ENCODE assay signal across 2 cellular contexts in genomic region chr7:107694395-107694794, GRCh38.
TF ChIP-seq lines count a peak whose summit lies in the region.

No MANE protein-coding gene starts in this region.

TF ChIP-seq in K562, 482 proteins besides CTCF, POLR2A, EP300 and RAD21:
- TF ChIP-seq CEBPB (tag; IDR thresholded peaks at IDR 0.05) (peak; percentile 50; the same call in 1 of the 2 replicates), ZFX (CRISPR knock-in tag; IDR thresholded peaks at IDR 0.05) (no peak), EGR1 (conservative IDR thresholded peaks at IDR 0.05) (no peak), CEBPG (CRISPR knock-in tag; IDR thresholded peaks at IDR 0.05) (no peak), CEBPG (tag; conservative IDR thresholded peaks at IDR 0.05 in 1 of 2, IDR thresholded peaks at IDR 0.05 in 1 of 2) (peak in 1 of 2 experiments; percentile 41; a peak in 1 of 4 replicates)

TF ChIP-seq in HepG2, 621 proteins besides CTCF, POLR2A, EP300 and RAD21:
- TF ChIP-seq RNF219 (CRISPR knock-in tag; IDR thresholded peaks at IDR 0.05) (no peak), FOXJ3 (CRISPR knock-in tag; IDR thresholded peaks at IDR 0.05; ENCODE audit: borderline replicate concordance) (no peak), FOXM1 (CRISPR knock-in tag; IDR thresholded peaks at IDR 0.05) (no peak), ZNF451 (CRISPR knock-in tag; IDR thresholded peaks at IDR 0.05) (no peak), ZEB1 (IDR thresholded peaks at IDR 0.05; ENCODE audit: insufficient replicate concordance, low read depth) (no peak), TRIM24 (CRISPR knock-in tag; IDR thresholded peaks at IDR 0.05) (no peak), SIN3A (IDR thresholded peaks at IDR 0.05; ENCODE audit: borderline replicate concordance, low read depth, low read length) (no peak), KLF12 (CRISPR knock-in tag; IDR thresholded peaks at IDR 0.05; ENCODE audit: borderline replicate concordance) (no peak), MXD4 (CRISPR knock-in tag; IDR thresholded peaks at IDR 0.05) (no peak), ZNF446 (CRISPR knock-in tag; IDR thresholded peaks at IDR 0.05) (no peak), ZNF382 (CRISPR knock-in tag; IDR thresholded peaks at IDR 0.05; ENCODE audit: borderline replicate concordance) (no peak), RFXAP (CRISPR knock-in tag; IDR thresholded peaks at IDR 0.05; ENCODE audit: borderline replicate concordance) (no peak), ZNF441 (CRISPR knock-in tag; IDR thresholded peaks at IDR 0.05; ENCODE audit: borderline replicate concordance) (no peak), ZFP36L2 (CRISPR knock-in tag; IDR thresholded peaks at IDR 0.05) (no peak), TFDP1 (CRISPR knock-in tag; IDR thresholded peaks at IDR 0.05; ENCODE audit: borderline replicate concordance) (no peak), ZNF616 (CRISPR knock-in tag; IDR thresholded peaks at IDR 0.05; ENCODE audit: low read depth) (no peak)
- TF ChIP-seq, protein P1, sequence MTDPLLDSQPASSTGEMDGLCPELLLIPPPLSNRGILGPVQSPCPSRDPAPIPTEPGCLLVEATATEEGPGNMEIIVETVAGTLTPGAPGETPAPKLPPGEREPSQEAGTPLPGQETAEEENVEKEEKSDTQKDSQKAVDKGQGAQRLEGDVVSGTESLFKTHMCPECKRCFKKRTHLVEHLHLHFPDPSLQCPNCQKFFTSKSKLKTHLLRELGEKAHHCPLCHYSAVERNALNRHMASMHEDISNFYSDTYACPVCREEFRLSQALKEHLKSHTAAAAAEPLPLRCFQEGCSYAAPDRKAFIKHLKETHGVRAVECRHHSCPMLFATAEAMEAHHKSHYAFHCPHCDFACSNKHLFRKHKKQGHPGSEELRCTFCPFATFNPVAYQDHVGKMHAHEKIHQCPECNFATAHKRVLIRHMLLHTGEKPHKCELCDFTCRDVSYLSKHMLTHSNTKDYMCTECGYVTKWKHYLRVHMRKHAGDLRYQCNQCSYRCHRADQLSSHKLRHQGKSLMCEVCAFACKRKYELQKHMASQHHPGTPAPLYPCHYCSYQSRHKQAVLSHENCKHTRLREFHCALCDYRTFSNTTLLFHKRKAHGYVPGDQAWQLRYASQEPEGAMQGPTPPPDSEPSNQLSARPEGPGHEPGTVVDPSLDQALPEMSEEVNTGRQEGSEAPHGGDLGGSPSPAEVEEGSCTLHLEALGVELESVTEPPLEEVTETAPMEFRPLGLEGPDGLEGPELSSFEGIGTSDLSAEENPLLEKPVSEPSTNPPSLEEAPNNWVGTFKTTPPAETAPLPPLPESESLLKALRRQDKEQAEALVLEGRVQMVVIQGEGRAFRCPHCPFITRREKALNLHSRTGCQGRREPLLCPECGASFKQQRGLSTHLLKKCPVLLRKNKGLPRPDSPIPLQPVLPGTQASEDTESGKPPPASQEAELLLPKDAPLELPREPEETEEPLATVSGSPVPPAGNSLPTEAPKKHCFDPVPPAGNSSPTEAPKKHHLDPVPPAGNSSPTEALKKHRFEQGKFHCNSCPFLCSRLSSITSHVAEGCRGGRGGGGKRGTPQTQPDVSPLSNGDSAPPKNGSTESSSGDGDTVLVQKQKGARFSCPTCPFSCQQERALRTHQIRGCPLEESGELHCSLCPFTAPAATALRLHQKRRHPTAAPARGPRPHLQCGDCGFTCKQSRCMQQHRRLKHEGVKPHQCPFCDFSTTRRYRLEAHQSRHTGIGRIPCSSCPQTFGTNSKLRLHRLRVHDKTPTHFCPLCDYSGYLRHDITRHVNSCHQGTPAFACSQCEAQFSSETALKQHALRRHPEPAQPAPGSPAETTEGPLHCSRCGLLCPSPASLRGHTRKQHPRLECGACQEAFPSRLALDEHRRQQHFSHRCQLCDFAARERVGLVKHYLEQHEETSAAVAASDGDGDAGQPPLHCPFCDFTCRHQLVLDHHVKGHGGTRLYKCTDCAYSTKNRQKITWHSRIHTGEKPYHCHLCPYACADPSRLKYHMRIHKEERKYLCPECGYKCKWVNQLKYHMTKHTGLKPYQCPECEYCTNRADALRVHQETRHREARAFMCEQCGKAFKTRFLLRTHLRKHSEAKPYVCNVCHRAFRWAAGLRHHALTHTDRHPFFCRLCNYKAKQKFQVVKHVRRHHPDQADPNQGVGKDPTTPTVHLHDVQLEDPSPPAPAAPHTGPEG (CRISPR knock-in tag; IDR thresholded peaks at IDR 0.05): no peak
- TF ChIP-seq, protein P2, sequence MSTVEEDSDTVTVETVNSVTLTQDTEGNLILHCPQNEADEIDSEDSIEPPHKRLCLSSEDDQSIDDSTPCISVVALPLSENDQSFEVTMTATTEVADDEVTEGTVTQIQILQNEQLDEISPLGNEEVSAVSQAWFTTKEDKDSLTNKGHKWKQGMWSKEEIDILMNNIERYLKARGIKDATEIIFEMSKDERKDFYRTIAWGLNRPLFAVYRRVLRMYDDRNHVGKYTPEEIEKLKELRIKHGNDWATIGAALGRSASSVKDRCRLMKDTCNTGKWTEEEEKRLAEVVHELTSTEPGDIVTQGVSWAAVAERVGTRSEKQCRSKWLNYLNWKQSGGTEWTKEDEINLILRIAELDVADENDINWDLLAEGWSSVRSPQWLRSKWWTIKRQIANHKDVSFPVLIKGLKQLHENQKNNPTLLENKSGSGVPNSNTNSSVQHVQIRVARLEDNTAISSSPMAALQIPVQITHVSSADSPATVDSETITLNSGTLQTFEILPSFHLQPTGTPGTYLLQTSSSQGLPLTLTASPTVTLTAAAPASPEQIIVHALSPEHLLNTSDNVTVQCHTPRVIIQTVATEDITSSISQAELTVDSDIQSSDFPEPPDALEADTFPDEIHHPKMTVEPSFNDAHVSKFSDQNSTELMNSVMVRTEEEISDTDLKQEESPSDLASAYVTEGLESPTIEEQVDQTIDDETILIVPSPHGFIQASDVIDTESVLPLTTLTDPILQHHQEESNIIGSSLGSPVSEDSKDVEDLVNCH (CRISPR knock-in tag; IDR thresholded peaks at IDR 0.05): no peak
- TF ChIP-seq, protein P3, sequence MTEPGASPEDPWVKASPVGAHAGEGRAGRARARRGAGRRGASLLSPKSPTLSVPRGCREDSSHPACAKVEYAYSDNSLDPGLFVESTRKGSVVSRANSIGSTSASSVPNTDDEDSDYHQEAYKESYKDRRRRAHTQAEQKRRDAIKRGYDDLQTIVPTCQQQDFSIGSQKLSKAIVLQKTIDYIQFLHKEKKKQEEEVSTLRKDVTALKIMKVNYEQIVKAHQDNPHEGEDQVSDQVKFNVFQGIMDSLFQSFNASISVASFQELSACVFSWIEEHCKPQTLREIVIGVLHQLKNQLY (CRISPR knock-in tag; IDR thresholded peaks at IDR 0.05): no peak
